Comparison of ENCODE assay signal across 1 cellular context in the genomic region with DNA sequence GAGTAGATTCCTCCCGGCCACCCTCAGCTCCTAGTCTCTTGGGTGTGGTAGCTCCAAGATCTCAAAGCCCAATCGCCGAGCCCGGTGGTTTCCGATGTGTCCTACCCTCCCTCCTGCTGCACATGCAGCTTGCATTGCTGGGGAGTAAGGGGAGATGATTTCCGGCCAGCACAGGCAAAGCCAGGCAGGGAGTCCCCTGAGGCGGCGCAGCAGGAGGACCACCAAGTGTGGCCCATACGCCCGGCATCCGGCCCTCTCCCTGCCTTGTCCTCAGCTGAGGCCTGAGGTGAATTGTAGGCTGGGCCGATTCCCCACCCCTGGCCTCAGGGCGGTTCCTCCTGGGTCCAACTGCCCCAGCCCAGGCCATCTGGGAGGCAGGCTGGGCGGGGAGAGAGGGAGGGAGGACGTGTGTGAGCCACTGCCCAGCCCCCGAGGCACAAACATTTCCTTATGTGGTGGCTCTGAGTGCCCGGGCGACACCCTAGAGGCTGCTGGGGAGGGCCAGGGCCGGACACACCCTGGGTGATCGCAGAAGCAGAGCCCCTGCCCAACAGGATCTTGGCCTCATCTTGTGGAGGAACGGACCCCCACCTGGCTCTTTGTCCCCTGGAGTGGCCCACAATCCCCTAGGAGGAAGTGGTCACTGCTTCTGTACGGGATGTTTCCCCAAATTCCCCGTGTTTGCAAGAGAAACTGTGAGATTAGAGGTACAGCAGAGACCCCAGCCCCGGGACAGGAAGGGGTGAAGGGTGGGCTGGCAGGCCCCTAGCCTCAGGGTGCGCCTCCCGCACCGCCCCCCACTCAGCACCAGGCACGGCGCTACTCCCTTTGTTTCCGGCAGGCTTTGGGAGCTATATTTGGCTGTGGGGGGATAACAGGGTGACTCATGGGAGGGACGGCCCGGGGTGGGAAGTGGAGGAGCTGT.
TF ChIP-seq lines count a peak whose summit lies in the region.

No MANE protein-coding gene starts in this region.

TF ChIP-seq in K562, 482 proteins besides CTCF, POLR2A, EP300 and RAD21 (continued from another document and continues in another):
- TF ChIP-seq PRMT5 (CRISPR knock-in tag; IDR thresholded peaks at IDR 0.05) (no peak), ZNF444 (CRISPR knock-in tag; IDR thresholded peaks at IDR 0.05) (no peak), ZC3H11A (IDR thresholded peaks at IDR 0.05; ENCODE audit: low read depth, low read length) (no peak), MLLT1 (IDR thresholded peaks at IDR 0.05) (peak in 1 of 2 experiments; percentile 30; a peak in 1 of 4 replicates), ESRRB (CRISPR knock-in tag; IDR thresholded peaks at IDR 0.05; ENCODE audit: borderline replicate concordance) (no peak), KDM4B (IDR thresholded peaks at IDR 0.05; ENCODE audit: borderline replicate concordance in 2 of 2, low read depth in 1 of 2) (peak in 1 of 2 experiments; percentile 63; a peak in 1 of 4 replicates), ZBTB8A (IDR thresholded peaks at IDR 0.05; ENCODE audit: partially characterized antibody) (no peak), FOXM1 (IDR thresholded peaks at IDR 0.05; ENCODE audit: low read depth) (peak; percentile 18; the same call in 1 of the 2 replicates), FOXM1 (CRISPR knock-in tag; IDR thresholded peaks at IDR 0.05; ENCODE audit: low read depth) (peak; percentile 18; the same call in 1 of the 2 replicates), COPS2 (conservative IDR thresholded peaks at IDR 0.05) (no peak), CTBP1 (IDR thresholded peaks at IDR 0.05; ENCODE audit: borderline replicate concordance) (peak; percentile 64), TAF9B (IDR thresholded peaks at IDR 0.05; ENCODE audit: partially characterized antibody) (peak; percentile 43), KAT2B (IDR thresholded peaks at IDR 0.05; ENCODE audit: low read depth, low read length) (no peak), JUN (IDR thresholded peaks at IDR 0.05; ENCODE audit: borderline replicate concordance, low read depth, low read length) (peak; percentile 22; the same call in 1 of the 2 replicates), JUN (CRISPR knock-in tag; IDR thresholded peaks at IDR 0.05; ENCODE audit: borderline replicate concordance) (no peak), ASH1L (IDR thresholded peaks at IDR 0.05; ENCODE audit: borderline replicate concordance, low read depth, partially characterized antibody) (no peak), ZSCAN32 (CRISPR knock-in tag; IDR thresholded peaks at IDR 0.05) (no peak), TFAP4 (CRISPR knock-in tag; IDR thresholded peaks at IDR 0.05; ENCODE audit: borderline replicate concordance) (peak; percentile 95), KLF16 (IDR thresholded peaks at IDR 0.05) (peak; percentile 71), ZNF740 (CRISPR knock-in tag; IDR thresholded peaks at IDR 0.05) (peak; percentile 64), ZNF740 (tag; IDR thresholded peaks at IDR 0.05) (no peak), NR2F6 (CRISPR knock-in tag; IDR thresholded peaks at IDR 0.05) (no peak), SLC30A9 (CRISPR knock-in tag; IDR thresholded peaks at IDR 0.05) (no peak), SREBF2 (CRISPR knock-in tag; IDR thresholded peaks at IDR 0.05) (no peak), BRD9 (IDR thresholded peaks at IDR 0.05; ENCODE audit: low read depth, partially characterized antibody) (peak; percentile 32), ETV1 (tag; conservative IDR thresholded peaks at IDR 0.05; ENCODE audit: low read depth) (peak; percentile 48; the same call in 1 of the 2 replicates), ZNF639 (CRISPR knock-in tag; conservative IDR thresholded peaks at IDR 0.05 in 1 of 2, IDR thresholded peaks at IDR 0.05 in 1 of 2) (peak in 1 of 2 experiments; percentile 39; a peak in 1 of 4 replicates), ATF7 (IDR thresholded peaks at IDR 0.05) (peak; percentile 37; the same call in 1 of the 2 replicates), ATF2 (CRISPR knock-in tag; IDR thresholded peaks at IDR 0.05) (no peak), NR2C2 (CRISPR knock-in tag; IDR thresholded peaks at IDR 0.05) (no peak), NR2C2 (tag; IDR thresholded peaks at IDR 0.05) (0 out of 2 replicates have a peak, but pooled peaks have one; percentile 30), RBM39 (optimal IDR thresholded peaks at IDR 0.05; ENCODE audit: low read depth, low read length) (no peak), ZNF217 (CRISPR knock-in tag; IDR thresholded peaks at IDR 0.05) (no peak), ZEB2 (IDR thresholded peaks at IDR 0.05) (no peak), RBM34 (IDR thresholded peaks at IDR 0.05; ENCODE audit: borderline replicate concordance, insufficient read depth, low read length) (no peak), CGGBP1 (CRISPR knock-in tag; IDR thresholded peaks at IDR 0.05) (no peak), POLR2G (IDR thresholded peaks at IDR 0.05; ENCODE audit: low read depth, low read length) (peak; percentile 88), NFRKB (IDR thresholded peaks at IDR 0.05; ENCODE audit: low read depth) (0 out of 2 replicates have a peak, but pooled peaks have one; percentile 59), PHF21A (IDR thresholded peaks at IDR 0.05; ENCODE audit: borderline replicate concordance, low read depth) (0 out of 2 replicates have a peak, but pooled peaks have one; percentile 73), SMARCA4 (IDR thresholded peaks at IDR 0.05) (no peak), ZNF408 (CRISPR knock-in tag; IDR thresholded peaks at IDR 0.05; ENCODE audit: low read depth) (no peak), SMARCC2 (IDR thresholded peaks at IDR 0.05; ENCODE audit: low read depth) (no peak), IFI16 (CRISPR knock-in tag; IDR thresholded peaks at IDR 0.05) (no peak)
- TF ChIP-seq, protein P1, sequence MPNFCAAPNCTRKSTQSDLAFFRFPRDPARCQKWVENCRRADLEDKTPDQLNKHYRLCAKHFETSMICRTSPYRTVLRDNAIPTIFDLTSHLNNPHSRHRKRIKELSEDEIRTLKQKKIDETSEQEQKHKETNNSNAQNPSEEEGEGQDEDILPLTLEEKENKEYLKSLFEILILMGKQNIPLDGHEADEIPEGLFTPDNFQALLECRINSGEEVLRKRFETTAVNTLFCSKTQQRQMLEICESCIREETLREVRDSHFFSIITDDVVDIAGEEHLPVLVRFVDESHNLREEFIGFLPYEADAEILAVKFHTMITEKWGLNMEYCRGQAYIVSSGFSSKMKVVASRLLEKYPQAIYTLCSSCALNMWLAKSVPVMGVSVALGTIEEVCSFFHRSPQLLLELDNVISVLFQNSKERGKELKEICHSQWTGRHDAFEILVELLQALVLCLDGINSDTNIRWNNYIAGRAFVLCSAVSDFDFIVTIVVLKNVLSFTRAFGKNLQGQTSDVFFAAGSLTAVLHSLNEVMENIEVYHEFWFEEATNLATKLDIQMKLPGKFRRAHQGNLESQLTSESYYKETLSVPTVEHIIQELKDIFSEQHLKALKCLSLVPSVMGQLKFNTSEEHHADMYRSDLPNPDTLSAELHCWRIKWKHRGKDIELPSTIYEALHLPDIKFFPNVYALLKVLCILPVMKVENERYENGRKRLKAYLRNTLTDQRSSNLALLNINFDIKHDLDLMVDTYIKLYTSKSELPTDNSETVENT (CRISPR knock-in tag; IDR thresholded peaks at IDR 0.05), result 0 out of 2 replicates have a peak, but pooled peaks have one; percentile 17
- TF ChIP-seq, protein P2, sequence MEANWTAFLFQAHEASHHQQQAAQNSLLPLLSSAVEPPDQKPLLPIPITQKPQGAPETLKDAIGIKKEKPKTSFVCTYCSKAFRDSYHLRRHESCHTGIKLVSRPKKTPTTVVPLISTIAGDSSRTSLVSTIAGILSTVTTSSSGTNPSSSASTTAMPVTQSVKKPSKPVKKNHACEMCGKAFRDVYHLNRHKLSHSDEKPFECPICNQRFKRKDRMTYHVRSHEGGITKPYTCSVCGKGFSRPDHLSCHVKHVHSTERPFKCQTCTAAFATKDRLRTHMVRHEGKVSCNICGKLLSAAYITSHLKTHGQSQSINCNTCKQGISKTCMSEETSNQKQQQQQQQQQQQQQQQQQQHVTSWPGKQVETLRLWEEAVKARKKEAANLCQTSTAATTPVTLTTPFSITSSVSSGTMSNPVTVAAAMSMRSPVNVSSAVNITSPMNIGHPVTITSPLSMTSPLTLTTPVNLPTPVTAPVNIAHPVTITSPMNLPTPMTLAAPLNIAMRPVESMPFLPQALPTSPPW (CRISPR knock-in tag; IDR thresholded peaks at IDR 0.05), result peak; percentile 91
- TF ChIP-seq, protein P3, sequence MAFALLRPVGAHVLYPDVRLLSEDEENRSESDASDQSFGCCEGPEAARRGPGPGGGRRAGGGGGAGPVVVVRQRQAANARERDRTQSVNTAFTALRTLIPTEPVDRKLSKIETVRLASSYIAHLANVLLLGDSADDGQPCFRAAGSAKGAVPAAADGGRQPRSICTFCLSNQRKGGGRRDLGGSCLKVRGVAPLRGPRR (CRISPR knock-in tag; IDR thresholded peaks at IDR 0.05), result no peak
- TF ChIP-seq, protein P4, sequence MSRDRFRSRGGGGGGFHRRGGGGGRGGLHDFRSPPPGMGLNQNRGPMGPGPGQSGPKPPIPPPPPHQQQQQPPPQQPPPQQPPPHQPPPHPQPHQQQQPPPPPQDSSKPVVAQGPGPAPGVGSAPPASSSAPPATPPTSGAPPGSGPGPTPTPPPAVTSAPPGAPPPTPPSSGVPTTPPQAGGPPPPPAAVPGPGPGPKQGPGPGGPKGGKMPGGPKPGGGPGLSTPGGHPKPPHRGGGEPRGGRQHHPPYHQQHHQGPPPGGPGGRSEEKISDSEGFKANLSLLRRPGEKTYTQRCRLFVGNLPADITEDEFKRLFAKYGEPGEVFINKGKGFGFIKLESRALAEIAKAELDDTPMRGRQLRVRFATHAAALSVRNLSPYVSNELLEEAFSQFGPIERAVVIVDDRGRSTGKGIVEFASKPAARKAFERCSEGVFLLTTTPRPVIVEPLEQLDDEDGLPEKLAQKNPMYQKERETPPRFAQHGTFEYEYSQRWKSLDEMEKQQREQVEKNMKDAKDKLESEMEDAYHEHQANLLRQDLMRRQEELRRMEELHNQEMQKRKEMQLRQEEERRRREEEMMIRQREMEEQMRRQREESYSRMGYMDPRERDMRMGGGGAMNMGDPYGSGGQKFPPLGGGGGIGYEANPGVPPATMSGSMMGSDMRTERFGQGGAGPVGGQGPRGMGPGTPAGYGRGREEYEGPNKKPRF (IDR thresholded peaks at IDR 0.05; ENCODE audit: low read depth, low read length), result no peak
- TF ChIP-seq, protein P5, sequence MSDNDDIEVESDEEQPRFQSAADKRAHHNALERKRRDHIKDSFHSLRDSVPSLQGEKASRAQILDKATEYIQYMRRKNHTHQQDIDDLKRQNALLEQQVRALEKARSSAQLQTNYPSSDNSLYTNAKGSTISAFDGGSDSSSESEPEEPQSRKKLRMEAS (CRISPR knock-in tag; IDR thresholded peaks at IDR 0.05), result peak; percentile 69
- TF ChIP-seq, protein P6, sequence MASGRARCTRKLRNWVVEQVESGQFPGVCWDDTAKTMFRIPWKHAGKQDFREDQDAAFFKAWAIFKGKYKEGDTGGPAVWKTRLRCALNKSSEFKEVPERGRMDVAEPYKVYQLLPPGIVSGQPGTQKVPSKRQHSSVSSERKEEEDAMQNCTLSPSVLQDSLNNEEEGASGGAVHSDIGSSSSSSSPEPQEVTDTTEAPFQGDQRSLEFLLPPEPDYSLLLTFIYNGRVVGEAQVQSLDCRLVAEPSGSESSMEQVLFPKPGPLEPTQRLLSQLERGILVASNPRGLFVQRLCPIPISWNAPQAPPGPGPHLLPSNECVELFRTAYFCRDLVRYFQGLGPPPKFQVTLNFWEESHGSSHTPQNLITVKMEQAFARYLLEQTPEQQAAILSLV (tag; IDR thresholded peaks at IDR 0.05), result no peak
